11 cellular contexts compared by ENCODE assay signal in the genomic region with DNA sequence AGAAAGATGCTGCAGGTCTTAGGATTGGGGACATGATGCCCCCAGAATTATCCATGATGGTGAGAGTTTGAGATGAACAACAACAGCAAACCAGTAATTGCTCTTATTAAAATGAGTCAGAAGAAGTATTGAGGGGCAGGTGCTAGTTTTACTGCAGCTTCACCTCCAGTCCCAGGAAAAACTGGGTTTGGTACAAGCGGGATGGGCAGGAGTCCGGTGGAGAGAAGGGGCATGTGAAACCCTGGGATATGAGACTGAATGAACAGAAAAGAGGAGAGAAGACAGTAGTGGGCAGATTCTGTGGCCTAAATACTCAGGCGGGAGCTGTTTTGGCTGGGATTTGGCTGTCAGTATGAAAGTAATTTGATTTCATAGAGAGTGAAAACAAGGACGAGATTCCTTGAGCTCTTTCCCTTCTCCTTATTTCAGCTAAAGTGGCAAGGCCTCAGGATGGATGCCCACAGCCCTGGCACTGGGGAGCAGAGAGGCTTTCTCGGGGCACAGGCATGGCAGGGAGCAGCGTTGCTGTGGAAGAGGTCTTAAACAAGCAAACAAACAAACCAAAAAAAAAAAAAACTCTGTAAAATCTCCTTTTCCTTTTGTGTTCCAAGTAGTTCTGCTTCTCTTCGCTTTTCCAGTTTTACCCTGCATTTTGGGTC. TPM values are rescaled to one million over a fixed set of nuclear protein-coding genes. Genes with fewer than 3 reads are reported as not detected.
DNase-seq lines count a peak whose midpoint lies in the region; ATAC-seq and TF ChIP-seq lines count a peak whose summit lies in the region.
"Had no signal": no experiment of that assay in that cellular context is flagged by ENCODE, and none has a peak within 500 bp of the region (broad histone marks: within the 10 kb centered on the region; RNA-seq: fewer than 3 reads in every experiment).

No MANE protein-coding gene starts in this region.

- no peak for TF ChIP-seq CTCF in WTC11 (IDR thresholded peaks at IDR 0.05)
- no peak for TF ChIP-seq CTCF in hepatocyte (IDR thresholded peaks at IDR 0.05; ENCODE audit: poor library complexity)

- peaks cover 89% of the 10 kb centered on the region for H3K27me3 ChIP-seq in hepatocyte

- 56% methylated on average over 7 of the region's 7 CpGs for WGBS in hepatocyte (ENCODE audit: low lambda C conversion rate, missing lambda C conversion rate)

- ATAC-seq in WTC11 (no peak), GM21423 (IDR thresholded peaks at IDR 0.05; ENCODE audit: unreplicated experiment) (no peak), GM18498 (IDR thresholded peaks at IDR 0.05; ENCODE audit: unreplicated experiment) (no peak)
- ATAC-seq in stimulated activated naive B cell treated with anti-CD40 and anti-IgM and Interleukin-4, amounts not matched to agents 10 μg/mL and 1 μg/mL and 100 μg/mL, for 72 hours (replicated peaks), result no peak

- H3K27me3 Mint-ChIP-seq in WTC11 (ENCODE audit: low read depth), result peaks cover 100% of the 10 kb centered on the region
- H3K27me3 Mint-ChIP-seq in stimulated activated naive B cell treated with anti-CD40 and anti-IgM and Interleukin-4, amounts not matched to agents 10 μg/mL and 1 μg/mL and 100 μg/mL, for 72 hours, result peaks cover 9 to 34% of the 10 kb centered on the region in 2 donors

- H3K4me3 Mint-ChIP-seq in WTC11, result peak overlapping the region; percentile 63; the same call in 1 of the 2 replicates
- peak overlapping the region; percentile 21 to 51 for H3K4me3 Mint-ChIP-seq in stimulated activated naive B cell treated with anti-CD40 and anti-IgM and Interleukin-4, amounts not matched to agents 10 μg/mL and 1 μg/mL and 100 μg/mL, for 72 hours
- H3K4me3 Mint-ChIP-seq: activated naive CD8-positive, alpha-beta T cell treated with anti-CD3 and anti-CD28 coated beads, Interleukin-2, amount 10 ng/mL, durations not matched to agents 7 days and 5 days had no signal

- in situ Hi-C loops in G401 (cut with HindIII; ENCODE audit: low sequenced_read_pairs) (no loop called here), KBM-7 (cut with MboI; ENCODE audit: low pct_unique_long_range_greater_than_20kb, low sequenced_read_pairs) (no loop called here)

- H3K27ac ChIP-seq in hepatocyte, result peak overlapping the region; percentile 11

- no peaks in the 10 kb centered on the region for H3K36me3 ChIP-seq in hepatocyte (replicated peaks; ENCODE audit: insufficient read depth, low read depth)

- no peaks in the 10 kb centered on the region for H3K9me3 ChIP-seq in hepatocyte (ENCODE audit: low read depth)

- peaks cover 6% of the 10 kb centered on the region for H4K20me1 ChIP-seq in hepatocyte (ENCODE audit: insufficient read depth, poor library complexity, severe bottlenecking)

- POLR2A ChIA-PET in WTC11 (lab: Charles Lee), result interaction anchor here (0.7 kb wide), 2 partner anchors 63 to 68 kb away, joined by 3 to 5 read pairs; no protein-coding TSS in a partner anchor

- H3K36me3 Mint-ChIP-seq in WTC11, result no peaks in the 10 kb centered on the region
- H3K36me3 Mint-ChIP-seq in stimulated activated naive B cell treated with anti-CD40 and anti-IgM and Interleukin-4, amounts not matched to agents 10 μg/mL and 1 μg/mL and 100 μg/mL, for 72 hours, result peaks cover 0 to 7% of the 10 kb centered on the region in 2 donors
- H3K36me3 Mint-ChIP-seq: activated naive CD8-positive, alpha-beta T cell treated with anti-CD3 and anti-CD28 coated beads, Interleukin-2, amount 10 ng/mL, durations not matched to agents 7 days and 5 days had no signal

- H3K4me2 ChIP-seq in hepatocyte, result peak overlapping the region; percentile 81

- no peaks in the 10 kb centered on the region for H3K9me2 ChIP-seq in hepatocyte (replicated peaks; ENCODE audit: insufficient read depth)

- H3K4me1 ChIP-seq in hepatocyte (ENCODE audit: insufficient read depth), result peaks cover 34% of the 10 kb centered on the region

- peaks cover 47% of the 10 kb centered on the region for H3K4me1 Mint-ChIP-seq in WTC11
- H3K4me1 Mint-ChIP-seq in stimulated activated naive B cell treated with anti-CD40 and anti-IgM and Interleukin-4, amounts not matched to agents 10 μg/mL and 1 μg/mL and 100 μg/mL, for 72 hours, result peaks cover 13 to 39% of the 10 kb centered on the region in 2 donors

- no peak overlapping the region for H2AFZ ChIP-seq in hepatocyte

- DNase-seq in G401 (ENCODE audit: low spot score), result peak; percentile 64
- no peak for DNase-seq in WTC11 (ENCODE audit: low spot score)
- no peak for DNase-seq in hepatocyte (ENCODE audit: low spot score)
- DNase-seq in stimulated activated naive B cell treated with anti-CD40 and anti-IgM and Interleukin-4, amounts not matched to agents 10 μg/mL and 1 μg/mL and 100 μg/mL, for 72 hours, result no peak
- no peak for DNase-seq in superior temporal gyrus (ENCODE audit: extremely low spot score)
- DNase-seq in KBM-7, result no peak
- DNase-seq: activated naive CD8-positive, alpha-beta T cell treated with anti-CD3 and anti-CD28 coated beads, Interleukin-2, amount 10 ng/mL, durations not matched to agents 7 days and 5 days; GDM1 had no signal

- CTCF ChIA-PET in WTC11 (lab: Charles Lee), result interaction anchor here (0.7 to 10.8 kb wide), 5 partner anchors 12 to 142 kb away, joined by 3 to 293 read pairs (median 5); no protein-coding TSS in a partner anchor

- H3K4me3 ChIP-seq in hepatocyte, result no peak overlapping the region

- H3K79me2 ChIP-seq in hepatocyte, result peaks cover 28% of the 10 kb centered on the region

- H3K27ac Mint-ChIP-seq in WTC11, result no peak overlapping the region
- no peak overlapping the region for H3K27ac Mint-ChIP-seq in stimulated activated naive B cell treated with anti-CD40 and anti-IgM and Interleukin-4, amounts not matched to agents 10 μg/mL and 1 μg/mL and 100 μg/mL, for 72 hours
- H3K27ac Mint-ChIP-seq: activated naive CD8-positive, alpha-beta T cell treated with anti-CD3 and anti-CD28 coated beads, Interleukin-2, amount 10 ng/mL, durations not matched to agents 7 days and 5 days had no signal

- H3K9me3 Mint-ChIP-seq in WTC11, result no peaks in the 10 kb centered on the region
- H3K9me3 Mint-ChIP-seq in stimulated activated naive B cell treated with anti-CD40 and anti-IgM and Interleukin-4, amounts not matched to agents 10 μg/mL and 1 μg/mL and 100 μg/mL, for 72 hours, result no peaks in the 10 kb centered on the region
- H3K9me3 Mint-ChIP-seq: activated naive CD8-positive, alpha-beta T cell treated with anti-CD3 and anti-CD28 coated beads, Interleukin-2, amount 10 ng/mL, durations not matched to agents 7 days and 5 days had no signal

TF ChIP-seq in WTC11, 78 proteins besides CTCF, POLR2A, EP300 and RAD21:
- no peak for TF ChIP-seq CBFB (CRISPR knock-in tag; IDR thresholded peaks at IDR 0.05; ENCODE audit: low read depth)
- TF ChIP-seq, protein P1, sequence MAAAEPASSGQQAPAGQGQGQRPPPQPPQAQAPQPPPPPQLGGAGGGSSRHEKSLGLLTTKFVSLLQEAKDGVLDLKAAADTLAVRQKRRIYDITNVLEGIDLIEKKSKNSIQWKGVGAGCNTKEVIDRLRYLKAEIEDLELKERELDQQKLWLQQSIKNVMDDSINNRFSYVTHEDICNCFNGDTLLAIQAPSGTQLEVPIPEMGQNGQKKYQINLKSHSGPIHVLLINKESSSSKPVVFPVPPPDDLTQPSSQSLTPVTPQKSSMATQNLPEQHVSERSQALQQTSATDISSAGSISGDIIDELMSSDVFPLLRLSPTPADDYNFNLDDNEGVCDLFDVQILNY (CRISPR knock-in tag; IDR thresholded peaks at IDR 0.05), result no peak
- no peak for TF ChIP-seq ZNF396 (CRISPR knock-in tag; IDR thresholded peaks at IDR 0.05; ENCODE audit: borderline replicate concordance)
- TF ChIP-seq SMAD4 (CRISPR knock-in tag; IDR thresholded peaks at IDR 0.05), result no peak
- TF ChIP-seq NFATC4 (CRISPR knock-in tag; IDR thresholded peaks at IDR 0.05), result no peak
- TF ChIP-seq CREB1 (CRISPR knock-in tag; IDR thresholded peaks at IDR 0.05), result no peak
- TF ChIP-seq NFE2L1 (CRISPR knock-in tag; IDR thresholded peaks at IDR 0.05), result no peak
- TF ChIP-seq, protein P2, sequence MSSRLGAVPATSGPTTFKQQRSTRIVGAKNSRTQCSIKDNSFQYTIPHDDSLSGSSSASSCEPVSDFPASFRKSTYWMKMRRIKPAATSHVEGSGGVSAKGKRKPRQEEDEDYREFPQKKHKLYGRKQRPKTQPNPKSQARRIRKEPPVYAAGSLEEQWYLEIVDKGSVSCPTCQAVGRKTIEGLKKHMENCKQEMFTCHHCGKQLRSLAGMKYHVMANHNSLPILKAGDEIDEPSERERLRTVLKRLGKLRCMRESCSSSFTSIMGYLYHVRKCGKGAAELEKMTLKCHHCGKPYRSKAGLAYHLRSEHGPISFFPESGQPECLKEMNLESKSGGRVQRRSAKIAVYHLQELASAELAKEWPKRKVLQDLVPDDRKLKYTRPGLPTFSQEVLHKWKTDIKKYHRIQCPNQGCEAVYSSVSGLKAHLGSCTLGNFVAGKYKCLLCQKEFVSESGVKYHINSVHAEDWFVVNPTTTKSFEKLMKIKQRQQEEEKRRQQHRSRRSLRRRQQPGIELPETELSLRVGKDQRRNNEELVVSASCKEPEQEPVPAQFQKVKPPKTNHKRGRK (CRISPR knock-in tag; IDR thresholded peaks at IDR 0.05; ENCODE audit: borderline replicate concordance), result no peak
- TF ChIP-seq NR3C1 (CRISPR knock-in tag; conservative IDR thresholded peaks at IDR 0.05; ENCODE audit: low read depth), result no peak
- no peak for TF ChIP-seq FOXP1 (CRISPR knock-in tag; IDR thresholded peaks at IDR 0.05; ENCODE audit: borderline replicate concordance)

RNA-seq across cellular contexts. Expression of a gene that starts 30.7 kb away (rescaled TPM):
- total RNA-seq in G401 (2014; rRNA removed; shearing (Covaris generic)), result 0.86 and 3.6 TPM in 2 replicates
- total RNA-seq in WTC11 (2021), result 0.44 to 1.5 TPM (median 1.4 TPM) in 3 replicates
- 3.8 and 12.8 TPM in 2 replicates for total RNA-seq in hepatocyte
- polyA plus RNA-seq in hepatocyte, result 6.3 and 10.2 TPM in 2 replicates

RNA-seq across cellular contexts. Expression of a gene that starts 56.6 kb away (rescaled TPM):
- total RNA-seq in G401 (2014; rRNA removed; shearing (Covaris generic)), result 0.18 TPM in 1 of 2 replicates, not detected in the other
- total RNA-seq in WTC11 (2021) (0.18 to 0.23 TPM (median 0.22 TPM) in 3 replicates), hepatocyte (0.17 TPM in 1 of 2 replicates, not detected in the other)
- polyA plus RNA-seq in hepatocyte, result not detected in 2 replicates
- total RNA-seq: activated naive CD8-positive, alpha-beta T cell treated with anti-CD3 and anti-CD28 coated beads, Interleukin-2, amount 10 ng/mL, durations not matched to agents 7 days and 5 days; posterior vena cava had no signal
